ENCODE assay signal across 23 cellular contexts in genomic region chr22:31227186-31227585, GRCh38. TPM values are rescaled to one million over a fixed set of nuclear protein-coding genes. Genes with fewer than 3 reads are reported as not detected.
DNase-seq lines count a peak whose midpoint lies in the region; ATAC-seq and TF ChIP-seq lines count a peak whose summit lies in the region.
"Had no signal": no experiment of that assay in that cellular context is flagged by ENCODE, and none has a peak within 500 bp of the region (broad histone marks: within the 10 kb centered on the region; RNA-seq: fewer than 3 reads in every experiment).

No MANE protein-coding gene starts in this region.

- intact Hi-C loops in naive thymus-derived CD4-positive, alpha-beta T cell (cut with micrococcal nuclease), result no loop called here
- intact Hi-C loops in mammary epithelial cell (cut with micrococcal nuclease), result no loop called here

- no peak overlapping the region for H3K4me3 ChIP-seq in naive thymus-derived CD4-positive, alpha-beta T cell (ENCODE audit: low read length)
- H3K4me3 ChIP-seq in tibial nerve (no peak overlapping the region), mammary epithelial cell (replicated peaks in 1 of 3; ENCODE audit: insufficient read depth in 1 of 3, low read depth in 2 of 3, low read length in 3 of 3) (no peak overlapping the region)
- H3K4me3 ChIP-seq: gastrocnemius medialis, GM12878, GM23248, psoas muscle, vagina had no signal

- H3K36me3 Mint-ChIP-seq in activated T-cell treated with anti-CD3 and anti-CD28 coated beads, Interleukin-2, amount 50 U/mL, for 24 hours (ENCODE audit: low read depth), result peaks cover 45% of the 10 kb centered on the region
- peaks cover 0 to 10% of the 10 kb centered on the region in 2 donors for H3K36me3 Mint-ChIP-seq in activated T-cell treated with anti-CD3 and anti-CD28 coated beads, Interleukin-2, amount 50 U/mL, for 72 hours (ENCODE audit: insufficient read depth in 2 of 2)
- peaks cover 54% of the 10 kb centered on the region for H3K36me3 Mint-ChIP-seq in activated T-helper 17 cell treated with anti-CD3 and anti-CD28 coated beads, Interleukin-2, amount 50 U/mL, for 72 hours (ENCODE audit: low read depth)
- peaks cover 0 to 16% (median 0%) of the 10 kb centered on the region in 5 donors for H3K36me3 Mint-ChIP-seq in naive thymus-derived CD4-positive, alpha-beta T cell

- no peak overlapping the region for H3K27ac ChIP-seq in naive thymus-derived CD4-positive, alpha-beta T cell (ENCODE audit: low read depth, low read length)
- peak overlapping the region in 3 of 4 donors; percentile 32 to 59 (median 38) for H3K27ac ChIP-seq in tibial nerve
- no peak overlapping the region for H3K27ac ChIP-seq in mammary epithelial cell (ENCODE audit: insufficient read depth, low read depth, low read length)
- H3K27ac ChIP-seq: gastrocnemius medialis, GM23248, psoas muscle, vagina had no signal

- no peak overlapping the region for H3K4me2 ChIP-seq in mammary epithelial cell (ENCODE audit: insufficient read depth, low read depth, low read length)

- TF ChIP-seq POLR2A in tibial nerve (IDR thresholded peaks at IDR 0.05), result no peak

- H3K27me3 Mint-ChIP-seq in activated T-cell treated with anti-CD3 and anti-CD28 coated beads, Interleukin-2, amount 50 U/mL, for 24 hours, result no peaks in the 10 kb centered on the region
- H3K27me3 Mint-ChIP-seq in activated T-cell treated with anti-CD3 and anti-CD28 coated beads, Interleukin-2, amount 50 U/mL, for 72 hours (ENCODE audit: low read depth), result no peaks in the 10 kb centered on the region
- no peaks in the 10 kb centered on the region for H3K27me3 Mint-ChIP-seq in activated T-helper 17 cell treated with anti-CD3 and anti-CD28 coated beads, Interleukin-2, amount 50 U/mL, for 72 hours
- H3K27me3 Mint-ChIP-seq in naive thymus-derived CD4-positive, alpha-beta T cell, result no peaks in the 10 kb centered on the region
- H3K27me3 Mint-ChIP-seq: activated CD8-positive, alpha-beta memory T cell treated with anti-CD3 and anti-CD28 coated beads, Interleukin-2, amount 10 ng/mL, durations not matched to agents 7 days and 5 days; memory B cell had no signal

- H3K27ac Mint-ChIP-seq in activated T-cell treated with anti-CD3 and anti-CD28 coated beads, Interleukin-2, amount 50 U/mL, for 24 hours, result peak overlapping the region; percentile 53
- H3K27ac Mint-ChIP-seq in activated T-cell treated with anti-CD3 and anti-CD28 coated beads, Interleukin-2, amount 50 U/mL, for 72 hours, result no peak overlapping the region
- peak overlapping the region; percentile 68 for H3K27ac Mint-ChIP-seq in activated T-helper 17 cell treated with anti-CD3 and anti-CD28 coated beads, Interleukin-2, amount 50 U/mL, for 72 hours
- peak overlapping the region in 8 of 9 donors; percentile 5 to 95 (median 68) for H3K27ac Mint-ChIP-seq in naive thymus-derived CD4-positive, alpha-beta T cell

- CTCF ChIA-PET in naive thymus-derived CD4-positive, alpha-beta T cell (lab: Charles Lee), result interaction anchor here (0.8 to 6.4 kb wide), 6 partner anchors 9 to 464 kb away, joined by 3 to 88 read pairs (median 4); partner anchors contain the start of genes LIMK2 and RNF185
- CTCF ChIA-PET in mammary epithelial cell (lab: Charles Lee; ENCODE audit: low non-redundant PET), result no interaction called here

- TF ChIP-seq CTCF in tibial nerve (IDR thresholded peaks at IDR 0.05), result no peak
- no peak for TF ChIP-seq CTCF in mammary epithelial cell (conservative IDR thresholded peaks at IDR 0.05 in 1 of 2, IDR thresholded peaks at IDR 0.05 in 1 of 2; ENCODE audit: extremely low read depth in 1 of 2, insufficient read depth in 1 of 2, low read depth in 1 of 2, low read length in 2 of 2)

- no peak for TF ChIP-seq EP300 in tibial nerve (IDR thresholded peaks at IDR 0.05)

- POLR2A ChIA-PET in naive thymus-derived CD4-positive, alpha-beta T cell (lab: Charles Lee), result interaction anchor here (0.5 to 8.7 kb wide), 7 partner anchors 10 to 155 kb away, joined by 3 to 73 read pairs (median 6); partner anchors contain the start of genes LIMK2 and PIK3IP1

- H4K20me1 ChIP-seq in mammary epithelial cell (ENCODE audit: insufficient read depth, low read length), result no peaks in the 10 kb centered on the region

- no peaks in the 10 kb centered on the region for H3K9me3 ChIP-seq in naive thymus-derived CD4-positive, alpha-beta T cell (ENCODE audit: control insufficient read depth in 2 of 3, low read length in 3 of 3)
- H3K9me3 ChIP-seq in tibial nerve, result no peaks in the 10 kb centered on the region
- no peaks in the 10 kb centered on the region for H3K9me3 ChIP-seq in mammary epithelial cell (replicated peaks; ENCODE audit: insufficient read depth, low read length)
- H3K9me3 ChIP-seq: gastrocnemius medialis, psoas muscle, vagina had no signal

- peaks cover 7 to 21% of the 10 kb centered on the region in 2 donors for H3K4me1 ChIP-seq in naive thymus-derived CD4-positive, alpha-beta T cell (ENCODE audit: control insufficient read depth in 2 of 2, insufficient read depth in 2 of 2, low read length in 2 of 2)
- H3K4me1 ChIP-seq in tibial nerve (peaks cover 0 to 87% (median 46%) of the 10 kb centered on the region in 4 donors), mammary epithelial cell (ENCODE audit: insufficient read depth, low read length) (peaks cover 3% of the 10 kb centered on the region)

- no peak overlapping the region for H2AFZ ChIP-seq in mammary epithelial cell (ENCODE audit: low read depth, low read length)
- H2AFZ ChIP-seq: GM23248 had no signal

- BruUV-seq in mammary epithelial cell (replicated peaks; lab: Mats Ljungman, UMichigan), result no TSS peak

- WGBS in tibial nerve, 2 donors, result 39 to 56% methylated on average over 1 of the region's 1 CpG
- WGBS in mammary epithelial cell (ENCODE audit: low coverage, missing lambda C conversion rate), result 100% methylated on average over 1 of the region's 1 CpG

- H3K4me3 Mint-ChIP-seq in activated T-cell treated with anti-CD3 and anti-CD28 coated beads, Interleukin-2, amount 50 U/mL, for 24 hours, result no peak overlapping the region
- no peak overlapping the region for H3K4me3 Mint-ChIP-seq in activated T-cell treated with anti-CD3 and anti-CD28 coated beads, Interleukin-2, amount 50 U/mL, for 72 hours
- H3K4me3 Mint-ChIP-seq in activated T-helper 17 cell treated with anti-CD3 and anti-CD28 coated beads, Interleukin-2, amount 50 U/mL, for 72 hours, result no peak overlapping the region
- no peak overlapping the region for H3K4me3 Mint-ChIP-seq in naive thymus-derived CD4-positive, alpha-beta T cell
- H3K4me3 Mint-ChIP-seq: activated CD8-positive, alpha-beta memory T cell treated with anti-CD3 and anti-CD28 coated beads, Interleukin-2, amount 10 ng/mL, durations not matched to agents 7 days and 5 days; memory B cell had no signal

- H3K36me3 ChIP-seq in naive thymus-derived CD4-positive, alpha-beta T cell (ENCODE audit: control insufficient read depth in 2 of 3, insufficient read depth in 3 of 3, low read length in 3 of 3), result peaks cover 0 to 10% (median 0%) of the 10 kb centered on the region in 3 experiments
- H3K36me3 ChIP-seq in tibial nerve (no peaks in the 10 kb centered on the region), mammary epithelial cell (ENCODE audit: insufficient read depth, low read length) (no peaks in the 10 kb centered on the region)
- H3K36me3 ChIP-seq: gastrocnemius medialis, vagina had no signal

- no peak for ATAC-seq in activated T-cell treated with anti-CD3 and anti-CD28 coated beads, Interleukin-2, amount 50 U/mL, for 72 hours (replicated peaks in 1 of 2)
- no peak for ATAC-seq in activated T-helper 17 cell treated with anti-CD3 and anti-CD28 coated beads, Interleukin-2, amount 50 U/mL, for 72 hours (replicated peaks)
- no peak for ATAC-seq in naive thymus-derived CD4-positive, alpha-beta T cell
- ATAC-seq: activated CD8-positive, alpha-beta memory T cell treated with anti-CD3 and anti-CD28 coated beads, Interleukin-2, amount 10 ng/mL, durations not matched to agents 7 days and 5 days; esophagus mucosa; gastrocnemius medialis; GM12878; psoas muscle had no signal

- H3K9ac ChIP-seq in mammary epithelial cell (ENCODE audit: insufficient read depth, low read length), result no peak overlapping the region
- H3K9ac ChIP-seq: GM23248 had no signal

- H3K27me3 ChIP-seq in naive thymus-derived CD4-positive, alpha-beta T cell (ENCODE audit: control insufficient read depth in 2 of 2, insufficient read depth in 2 of 2, low read length in 2 of 2), result no peaks in the 10 kb centered on the region
- no peaks in the 10 kb centered on the region for H3K27me3 ChIP-seq in tibial nerve
- no peaks in the 10 kb centered on the region for H3K27me3 ChIP-seq in mammary epithelial cell (ENCODE audit: insufficient read depth, low read length)
- H3K27me3 ChIP-seq: gastrocnemius medialis, vagina had no signal

- DNase-seq in activated T-cell treated with anti-CD3 and anti-CD28 coated beads, Interleukin-2, amount 50 U/mL, for 24 hours, result no peak
- no peak for DNase-seq in activated T-cell treated with anti-CD3 and anti-CD28 coated beads, Interleukin-2, amount 50 U/mL, for 72 hours
- no peak for DNase-seq in naive thymus-derived CD4-positive, alpha-beta T cell
- DNase-seq in tibial nerve (ENCODE audit: low spot score in 2 of 2) (no peak), iPS-NIHi11 (ENCODE audit: low spot score) (no peak), dedifferentiated amniotic fluid mesenchymal stem cell (ENCODE audit: extremely low spot score) (no peak), mammary epithelial cell (no peak)
- DNase-seq: activated CD4-positive, alpha-beta T cell treated with anti-CD3 and anti-CD28 coated beads for 1 hour; activated CD8-positive, alpha-beta memory T cell treated with anti-CD3 and anti-CD28 coated beads, Interleukin-2, amount 10 ng/mL, durations not matched to agents 7 days and 5 days; C1 segment of cervical spinal cord; DMS53; effector CD4-positive, alpha-beta T cell; gastrocnemius medialis; GM23248; NCI-H1417; NCI-H526 treated with DMSO at 0.1 percent for 48 hours; psoas muscle; stimulated activated CD4-positive, alpha-beta T cell treated with anti-CD3 and anti-CD28 coated beads, Interleukin-4, amount 100 ng/mL, for 24 hours had no signal

- in situ Hi-C loops in mammary epithelial cell (cut with MboI; ENCODE audit: low sequenced_read_pairs in 2 of 2), result no loop called here

- dilution Hi-C loops in mammary epithelial cell (cut with HindIII; ENCODE audit: low sequenced_read_pairs), result no loop called here

- peaks cover 42% of the 10 kb centered on the region for H3K4me1 Mint-ChIP-seq in activated T-cell treated with anti-CD3 and anti-CD28 coated beads, Interleukin-2, amount 50 U/mL, for 24 hours (ENCODE audit: low read depth)
- H3K4me1 Mint-ChIP-seq in activated T-cell treated with anti-CD3 and anti-CD28 coated beads, Interleukin-2, amount 50 U/mL, for 72 hours (ENCODE audit: low read depth), result peaks cover 31% of the 10 kb centered on the region
- H3K4me1 Mint-ChIP-seq in activated T-helper 17 cell treated with anti-CD3 and anti-CD28 coated beads, Interleukin-2, amount 50 U/mL, for 72 hours, result peaks cover 23% of the 10 kb centered on the region
- peaks cover 45 to 73% (median 52%) of the 10 kb centered on the region in 7 donors for H3K4me1 Mint-ChIP-seq in naive thymus-derived CD4-positive, alpha-beta T cell

- H3K9me3 Mint-ChIP-seq in activated T-cell treated with anti-CD3 and anti-CD28 coated beads, Interleukin-2, amount 50 U/mL, for 24 hours, result no peaks in the 10 kb centered on the region
- H3K9me3 Mint-ChIP-seq in activated T-cell treated with anti-CD3 and anti-CD28 coated beads, Interleukin-2, amount 50 U/mL, for 72 hours, result no peaks in the 10 kb centered on the region
- no peaks in the 10 kb centered on the region for H3K9me3 Mint-ChIP-seq in activated T-helper 17 cell treated with anti-CD3 and anti-CD28 coated beads, Interleukin-2, amount 50 U/mL, for 72 hours
- no peaks in the 10 kb centered on the region for H3K9me3 Mint-ChIP-seq in naive thymus-derived CD4-positive, alpha-beta T cell
- H3K9me3 Mint-ChIP-seq: memory B cell had no signal

- peaks cover 27% of the 10 kb centered on the region for H3K79me2 ChIP-seq in mammary epithelial cell (ENCODE audit: insufficient read depth, low read length)

RNA-seq across cellular contexts. Expression of gene LIMK2, which starts 15.1 kb away (rescaled TPM):
- total RNA-seq in activated T-cell treated with anti-CD3 and anti-CD28 coated beads, Interleukin-2, amount 50 U/mL, for 72 hours, result 10 to 100 TPM; 36.2 to 37.0 TPM
- 10 to 100 TPM; 59.5 to 61.4 TPM for total RNA-seq in activated T-helper 17 cell treated with anti-CD3 and anti-CD28 coated beads, Interleukin-2, amount 50 U/mL, for 72 hours
- total RNA-seq in naive thymus-derived CD4-positive, alpha-beta T cell, result 10 to 100 TPM; 18.3 to 49.9 (median 28.8) TPM
- 10 to 100 TPM; 13.1 to 25.3 TPM for polyA plus RNA-seq in naive thymus-derived CD4-positive, alpha-beta T cell
- total RNA-seq in tibial nerve (10 to 100 TPM; 50.0 to 67.2 (median 56.9) TPM), mammary epithelial cell (100 to 1,000 TPM; 176 to 484 TPM)
- polyA plus RNA-seq in mammary epithelial cell, result 25.9 TPM
- 123 TPM for polyA minus RNA-seq in mammary epithelial cell

Comparison
In these comparisons a context has a peak if more than half of its experiments do, and no peak if none do; other contexts are left out.
1. H3K27ac ChIP-seq: peak in tibial nerve (3 of 4); none in naive thymus-derived CD4-positive, alpha-beta T cell (single experiment) and mammary epithelial cell (single experiment).